Comparison of ENCODE assay signal across 8 cellular contexts in genomic region chrX:46574941-46575381, GRCh38. TPM values are rescaled to one million over a fixed set of nuclear protein-coding genes. Genes with fewer than 3 reads are reported as not detected.
DNase-seq lines count a peak whose midpoint lies in the region; ATAC-seq and TF ChIP-seq lines count a peak whose summit lies in the region.

No MANE protein-coding gene starts in this region.

- H3K36me3 Mint-ChIP-seq in activated naive CD4-positive, alpha-beta T cell treated with anti-CD3 and anti-CD28 coated beads, Interleukin-2, amount 50 U/mL, for 24 hours, result no peaks in the 10 kb centered on the region
- H3K36me3 Mint-ChIP-seq in HFFc6 (ENCODE audit: low read depth), result peaks cover 6% of the 10 kb centered on the region; the same call in 1 of the 2 replicates

- H3K4me1 Mint-ChIP-seq in activated naive CD4-positive, alpha-beta T cell treated with anti-CD3 and anti-CD28 coated beads, Interleukin-2, amount 50 U/mL, for 24 hours, result peaks cover 47% of the 10 kb centered on the region
- peaks cover 30% of the 10 kb centered on the region for H3K4me1 Mint-ChIP-seq in HFFc6 (ENCODE audit: low read depth)

- no peaks in the 10 kb centered on the region for H3K27me3 Mint-ChIP-seq in activated naive CD4-positive, alpha-beta T cell treated with anti-CD3 and anti-CD28 coated beads, Interleukin-2, amount 50 U/mL, for 24 hours
- no peaks in the 10 kb centered on the region for H3K27me3 Mint-ChIP-seq in HFFc6 (ENCODE audit: insufficient read depth)

- peak; percentile 24 for ATAC-seq in GM19372 (IDR thresholded peaks at IDR 0.05; ENCODE audit: low read depth, unreplicated experiment)

- H3K27ac Mint-ChIP-seq in activated naive CD4-positive, alpha-beta T cell treated with anti-CD3 and anti-CD28 coated beads, Interleukin-2, amount 50 U/mL, for 24 hours, result no peak overlapping the region
- no peak overlapping the region for H3K27ac Mint-ChIP-seq in HFFc6

- H3K9ac ChIP-seq in iPS-15b (ENCODE audit: low read depth, low read length), result peak overlapping the region; percentile 8

- H3K4me3 ChIP-seq in ACC112 (ENCODE audit: low read depth, low read length) (peak overlapping the region; percentile 79), iPS-15b (ENCODE audit: low read depth, low read length) (peak overlapping the region; percentile 66)

- H3K9me3 Mint-ChIP-seq in activated naive CD4-positive, alpha-beta T cell treated with anti-CD3 and anti-CD28 coated beads, Interleukin-2, amount 50 U/mL, for 24 hours, result no peaks in the 10 kb centered on the region
- H3K9me3 Mint-ChIP-seq in HFFc6, result no peaks in the 10 kb centered on the region

- H3K9me3 ChIP-seq in iPS-15b (ENCODE audit: control insufficient read depth, insufficient read depth, low read length), result no peaks in the 10 kb centered on the region

- H3K79me2 ChIP-seq in ACC112 (ENCODE audit: control insufficient read depth, insufficient read depth, low read length, unreplicated experiment), result peaks cover 13% of the 10 kb centered on the region

- H3K27me3 ChIP-seq in ACC112 (ENCODE audit: insufficient read depth, low read length), result no peaks in the 10 kb centered on the region
- no peaks in the 10 kb centered on the region for H3K27me3 ChIP-seq in iPS-15b (ENCODE audit: control insufficient read depth, insufficient read depth, low read length)

- DNase-seq in NCI-H526 (lab: John Stamatoyannopoulos, UW) (peak; percentile 42 to 82), NCI-H446 treated with DMSO at 0.1 percent for 48 hours (lab: John Stamatoyannopoulos, UW) (no peak), HFFc6 (no peak)
- peak; percentile 39 for DNase-seq in stimulated activated CD4-positive, alpha-beta T cell treated with anti-CD3 and anti-CD28 coated beads, Interleukin-4, amount 100 ng/mL, for 1 hour

- no peak for TF ChIP-seq CTCF in HFFc6 (IDR thresholded peaks at IDR 0.05)

- no peak overlapping the region for H3K27ac ChIP-seq in ACC112 (ENCODE audit: low read depth, low read length)

- peak overlapping the region; percentile 30 for H3K4me3 Mint-ChIP-seq in activated naive CD4-positive, alpha-beta T cell treated with anti-CD3 and anti-CD28 coated beads, Interleukin-2, amount 50 U/mL, for 24 hours
- H3K4me3 Mint-ChIP-seq in HFFc6, result no peak overlapping the region

- H3K36me3 ChIP-seq in ACC112 (ENCODE audit: insufficient read depth, low read length), result no peaks in the 10 kb centered on the region
- peaks cover 2% of the 10 kb centered on the region for H3K36me3 ChIP-seq in iPS-15b (ENCODE audit: control insufficient read depth, insufficient read depth, low read length)

- no peak overlapping the region for H2AFZ ChIP-seq in ACC112 (ENCODE audit: low read length, unreplicated experiment)

- H3K4me1 ChIP-seq in ACC112 (ENCODE audit: control insufficient read depth, insufficient read depth, low read length, unreplicated experiment), result peaks cover 5% of the 10 kb centered on the region
- peaks cover 4% of the 10 kb centered on the region for H3K4me1 ChIP-seq in iPS-15b (ENCODE audit: control insufficient read depth, insufficient read depth, low read length)

RNA-seq across cellular contexts. Expression of gene CHST7, which starts 1.4 kb away (rescaled TPM):
- total RNA-seq in HFFc6 (2021; fragmentation: NEBNext Ultra II Directional; extraction: Animal tissue kit (Norgen Biotek cat#: 25700)), result 10 to 100 TPM; 16.1 to 17.8 (median 17.0) TPM

RNA-seq across cellular contexts. Expression of gene ZNF674, which starts 29.7 kb away (rescaled TPM):
- total RNA-seq in HFFc6 (2021; fragmentation: NEBNext Ultra II Directional; extraction: Animal tissue kit (Norgen Biotek cat#: 25700)), result 1 to 10 TPM; 5.1 to 7.1 (median 6.5) TPM

Comparison
In these comparisons a context has a peak if more than half of its experiments do, and no peak if none do; other contexts are left out.
1. DNase-seq: peak in NCI-H526 (2 of 2) and stimulated activated CD4-positive, alpha-beta T cell treated with anti-CD3 and anti-CD28 coated beads, Interleukin-4, amount 100 ng/mL, for 1 hour (single experiment); none in NCI-H446 treated with DMSO at 0.1 percent for 48 hours (single experiment) and HFFc6 (single experiment).